In genomic region chr2:20350753-20351554, GRCh38 we compare ENCODE assay signal across 1 cellular context.
TF ChIP-seq lines count a peak whose summit lies in the region.

Gene PUM2 (minus strand): TSS chr2:20350844. CDS start chr2:20327360, 23,484 bp downstream.

TF ChIP-seq in HepG2, 621 proteins besides CTCF, POLR2A, EP300 and RAD21 (continued from another document and continues in another):
- TF ChIP-seq AHDC1 (CRISPR knock-in tag; IDR thresholded peaks at IDR 0.05; ENCODE audit: borderline replicate concordance), result peak; percentile 78
- TF ChIP-seq ASH2L (IDR thresholded peaks at IDR 0.05; ENCODE audit: insufficient read length, low read depth, low read length), result peak; percentile 82
- peak; percentile 98 for TF ChIP-seq ETS1 (CRISPR knock-in tag; IDR thresholded peaks at IDR 0.05)
- peak; percentile 90 for TF ChIP-seq NCOA1 (CRISPR knock-in tag; IDR thresholded peaks at IDR 0.05)
- TF ChIP-seq ZNF629 (CRISPR knock-in tag; conservative IDR thresholded peaks at IDR 0.05), result peak; percentile 71
- peak; percentile 71 for TF ChIP-seq RXRB (CRISPR knock-in tag; IDR thresholded peaks at IDR 0.05; ENCODE audit: borderline replicate concordance)
- TF ChIP-seq MYNN (CRISPR knock-in tag; IDR thresholded peaks at IDR 0.05; ENCODE audit: low read depth), result no peak
- TF ChIP-seq ZNF513 (CRISPR knock-in tag; conservative IDR thresholded peaks at IDR 0.05), result 0 out of 2 replicates have a peak, but pooled peaks have one; percentile 76
- TF ChIP-seq TOPORS (CRISPR knock-in tag; IDR thresholded peaks at IDR 0.05), result no peak; the same call in none of the 2 replicates
- 0 out of 2 replicates have a peak, but pooled peaks have one; percentile 32 for TF ChIP-seq AKAP8 (CRISPR knock-in tag; IDR thresholded peaks at IDR 0.05)
- no peak; the same call in none of the 2 replicates for TF ChIP-seq RXRA (CRISPR knock-in tag; IDR thresholded peaks at IDR 0.05)
- no peak; the same call in 1 of the 2 replicates for TF ChIP-seq ZXDC (CRISPR knock-in tag; IDR thresholded peaks at IDR 0.05)
- 0 out of 2 replicates have a peak, but pooled peaks have one; percentile 59 for TF ChIP-seq ZNF770 (CRISPR knock-in tag; IDR thresholded peaks at IDR 0.05)
- TF ChIP-seq NCOR1 (IDR thresholded peaks at IDR 0.05; ENCODE audit: borderline replicate concordance, low read length), result no peak; the same call in 1 of the 2 replicates
- TF ChIP-seq MED13 (CRISPR knock-in tag; IDR thresholded peaks at IDR 0.05), result no peak; the same call in none of the 2 replicates
- TF ChIP-seq KDM3A (CRISPR knock-in tag; IDR thresholded peaks at IDR 0.05; ENCODE audit: low read depth), result no peak; the same call in 1 of the 2 replicates
- TF ChIP-seq ATF6 (CRISPR knock-in tag; conservative IDR thresholded peaks at IDR 0.05), result no peak
- TF ChIP-seq LBX2 (CRISPR knock-in tag; IDR thresholded peaks at IDR 0.05; ENCODE audit: borderline replicate concordance), result peak; percentile 89; the same call in 1 of the 2 replicates
- TF ChIP-seq SRF (IDR thresholded peaks at IDR 0.05; ENCODE audit: low read depth, low read length), result no peak
- peak; percentile 41; the same call in 1 of the 2 replicates for TF ChIP-seq SIX4 (CRISPR knock-in tag; IDR thresholded peaks at IDR 0.05)
- peak; percentile 91 for TF ChIP-seq E2F1 (CRISPR knock-in tag; IDR thresholded peaks at IDR 0.05)
- peak; percentile 91; the same call in 1 of the 2 replicates for TF ChIP-seq ZNF101 (CRISPR knock-in tag; IDR thresholded peaks at IDR 0.05; ENCODE audit: borderline replicate concordance, low read depth)
- peak; percentile 94 for TF ChIP-seq ATF7-NPFF (CRISPR knock-in tag; IDR thresholded peaks at IDR 0.05; ENCODE audit: low read depth)
- TF ChIP-seq SMAD1 (CRISPR knock-in tag; IDR thresholded peaks at IDR 0.05; ENCODE audit: borderline replicate concordance, low read depth), result peak; percentile 91; the same call in 1 of the 2 replicates
- peak; percentile 52 for TF ChIP-seq HDAC2 (CRISPR knock-in tag; IDR thresholded peaks at IDR 0.05)
- TF ChIP-seq NR3C1 (CRISPR knock-in tag; IDR thresholded peaks at IDR 0.05), result no peak
- peak; percentile 86 for TF ChIP-seq SP5 (CRISPR knock-in tag; IDR thresholded peaks at IDR 0.05; ENCODE audit: borderline replicate concordance, low read depth)
- TF ChIP-seq MATR3 (CRISPR knock-in tag; IDR thresholded peaks at IDR 0.05), result no peak
- TF ChIP-seq DR1 (CRISPR knock-in tag; IDR thresholded peaks at IDR 0.05), result peak; percentile 69
- TF ChIP-seq ZNF644 (CRISPR knock-in tag; IDR thresholded peaks at IDR 0.05; ENCODE audit: low read depth), result no peak
- TF ChIP-seq ZNF816 (CRISPR knock-in tag; IDR thresholded peaks at IDR 0.05; ENCODE audit: borderline replicate concordance), result peak; percentile 91; the same call in 1 of the 2 replicates
- TF ChIP-seq RNF2 (conservative IDR thresholded peaks at IDR 0.05; ENCODE audit: low read depth), result peak; percentile 98
- peak; percentile 28; the same call in 1 of the 2 replicates for TF ChIP-seq SOX13 (IDR thresholded peaks at IDR 0.05)
- peak in 1 of 2 experiments; percentile 84; a peak in 2 of 4 replicates for TF ChIP-seq SOX13 (CRISPR knock-in tag; conservative IDR thresholded peaks at IDR 0.05 in 1 of 2, IDR thresholded peaks at IDR 0.05 in 1 of 2)
- TF ChIP-seq RFXANK (CRISPR knock-in tag; IDR thresholded peaks at IDR 0.05), result peak; percentile 47; the same call in 1 of the 2 replicates
- TF ChIP-seq MIER2 (CRISPR knock-in tag; IDR thresholded peaks at IDR 0.05), result 0 out of 2 replicates have a peak, but pooled peaks have one; percentile 53
- TF ChIP-seq ZFAT (CRISPR knock-in tag; conservative IDR thresholded peaks at IDR 0.05), result peak; percentile 94; the same call in 1 of the 2 replicates
- TF ChIP-seq DNMT3B (CRISPR knock-in tag; conservative IDR thresholded peaks at IDR 0.05), result no peak; the same call in 1 of the 2 replicates
- peak; percentile 83 for TF ChIP-seq SAP130 (CRISPR knock-in tag; IDR thresholded peaks at IDR 0.05; ENCODE audit: low read depth)
- TF ChIP-seq HMGXB4 (CRISPR knock-in tag; IDR thresholded peaks at IDR 0.05; ENCODE audit: borderline replicate concordance in 1 of 2, low read depth in 1 of 2), result peak; percentile 82 to 90
- TF ChIP-seq BRD4 (CRISPR knock-in tag; IDR thresholded peaks at IDR 0.05), result peak; percentile 81; the same call in 1 of the 2 replicates
- TF ChIP-seq ZNF225 (CRISPR knock-in tag; IDR thresholded peaks at IDR 0.05), result peak; percentile 87; the same call in 1 of the 2 replicates
